In the genomic region with DNA sequence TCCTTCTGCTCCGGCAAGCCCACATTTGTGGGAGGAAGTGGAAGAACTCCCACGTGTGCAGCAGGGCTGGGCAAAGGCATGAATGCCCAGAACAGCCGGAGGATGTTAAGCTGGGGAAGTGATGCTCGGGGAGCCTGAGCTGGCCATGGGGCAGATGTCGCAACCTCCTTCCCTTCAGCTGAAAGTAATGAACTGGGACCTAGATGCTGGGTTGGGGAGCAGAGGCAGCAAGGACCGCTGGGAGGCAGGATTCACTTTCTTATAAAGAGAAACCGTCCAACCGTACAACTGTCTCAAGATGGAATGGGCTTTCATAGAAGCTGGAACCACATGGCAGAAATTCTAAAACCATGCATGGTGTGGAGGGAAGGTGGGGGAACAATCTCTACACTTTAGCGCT, we compare ENCODE assay signal across 26 cellular contexts.
"Had no signal": no experiment of that assay in that cellular context is flagged by ENCODE, and none has a peak within 500 bp of the region (broad histone marks: within the 10 kb centered on the region; RNA-seq: fewer than 3 reads in every experiment).

No MANE protein-coding gene starts in this region.

- H3K4me1 ChIP-seq: heart right ventricle, lower lobe of right lung, prostate gland, right atrium auricular region, stomach, thyroid gland, vagina had no signal

- H3K27me3 ChIP-seq: dorsolateral prefrontal cortex, heart right ventricle, right atrium auricular region, stomach, thyroid gland, vagina had no signal

- H3K4me2 ChIP-seq: smooth muscle cell had no signal

- H3K27ac ChIP-seq: dorsolateral prefrontal cortex, heart right ventricle, lower lobe of right lung, prostate gland, right atrium auricular region, stomach, thyroid gland, vagina had no signal

- H3K36me3 ChIP-seq: heart right ventricle, lower lobe of right lung, prostate gland, right atrium auricular region, stomach, thyroid gland, vagina had no signal

- H3K9me3 ChIP-seq: lower lobe of right lung, prostate gland, right atrium auricular region, thyroid gland, vagina had no signal

- H3K4me3 ChIP-seq: dorsolateral prefrontal cortex, heart right ventricle, lower lobe of right lung, prostate gland, right atrium auricular region, smooth muscle cell, stomach, thyroid gland, vagina had no signal

- DNase-seq: dorsolateral prefrontal cortex; effector CD4-positive, alpha-beta T cell; foreskin melanocyte; glutamatergic neuron; heart right ventricle; hypothalamus; immature natural killer cell; islet precursor cell; kidney glomerular epithelial cell; left colon; left ventricle myocardium superior; lower lobe of right lung; naive thymus-derived CD8-positive, alpha-beta T cell; nephron progenitor cell; nucleus accumbens; stimulated activated CD4-positive, alpha-beta T cell treated with anti-CD3 and anti-CD28 coated beads, Interleukin-12 subunit alpha, Interleukin-12 subunit beta, amount 100 ng/mL, for 4 hours; stimulated activated CD4-positive, alpha-beta T cell treated with anti-CD3 and anti-CD28 coated beads, Interleukin-1b, Interleukin-23, amount 100 ng/mL, for 48 hours; stimulated activated CD4-positive, alpha-beta T cell treated with anti-CD3 and anti-CD28 coated beads, Interleukin-4, amount 100 ng/mL, for 24 hours; stimulated activated naive CD4-positive, alpha-beta T cell treated with Interleukin-2 at 50 U/mL for 16 hours; stomach; thyroid gland; trophoblast cell had no signal
